Comparison of ENCODE assay signal across 1 cellular context in genomic region chr22:36285545-36285944, GRCh38.
A peak's percentile ranks its signal among the peaks of the same experiment; 100 is the strongest.
TF ChIP-seq lines count a peak whose summit lies in the region.

No MANE protein-coding gene starts in this region.

TF ChIP-seq in HepG2, 621 proteins besides CTCF, POLR2A, EP300 and RAD21:
- TF ChIP-seq AGO2 (optimal IDR thresholded peaks at IDR 0.05; ENCODE audit: low read depth, low read length) (peak; percentile 61), XBP1 (CRISPR knock-in tag; IDR thresholded peaks at IDR 0.05) (no peak)
